Comparison of ENCODE assay signal across 18 cellular contexts in the genomic region with DNA sequence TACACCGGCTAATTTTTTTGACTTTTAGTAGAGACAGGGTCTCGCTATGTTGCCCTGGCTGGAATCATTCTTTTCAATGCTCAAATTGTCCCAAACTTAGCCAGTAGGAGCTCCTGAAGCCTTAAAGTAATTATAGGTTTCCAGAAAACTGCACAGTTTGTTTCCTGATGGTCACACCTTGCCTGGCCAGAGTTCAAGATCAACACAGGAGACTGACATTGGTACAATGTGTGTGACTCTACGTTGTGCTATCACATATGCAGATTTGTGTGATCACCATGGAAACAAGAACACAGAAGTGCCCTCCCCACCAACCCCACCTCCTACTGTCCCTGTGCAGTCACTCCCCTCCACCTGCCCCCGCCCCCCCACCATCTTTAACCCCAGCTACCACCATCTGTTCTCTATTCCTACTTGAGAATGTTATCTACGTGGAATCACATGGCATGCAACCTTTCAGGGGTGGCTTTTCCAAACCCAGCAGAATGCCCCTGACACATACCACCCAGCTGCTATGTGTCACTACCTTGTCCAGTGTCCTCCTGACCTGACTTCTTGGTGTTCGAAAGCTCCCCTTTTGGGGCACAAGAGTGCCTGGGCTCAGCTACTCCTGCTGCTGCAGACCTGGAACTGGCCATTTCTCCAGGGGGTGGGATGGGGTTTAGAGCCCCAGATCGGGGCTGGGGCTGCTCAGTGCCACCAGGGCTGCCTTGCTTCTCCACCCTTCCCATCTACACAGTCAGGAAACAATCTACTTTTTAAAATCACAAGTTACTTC. TPM values are rescaled to one million over a fixed set of nuclear protein-coding genes. Genes with fewer than 3 reads are reported as not detected.
DNase-seq lines count a peak whose midpoint lies in the region; ATAC-seq and TF ChIP-seq lines count a peak whose summit lies in the region.
"Had no signal": no experiment of that assay in that cellular context is flagged by ENCODE, and none has a peak within 500 bp of the region (broad histone marks: within the 10 kb centered on the region; RNA-seq: fewer than 3 reads in every experiment).

No MANE protein-coding gene starts in this region.

- no peaks in the 10 kb centered on the region for H3K9me3 ChIP-seq in vagina
- H3K9me3 ChIP-seq: heart left ventricle had no signal

- peaks cover 20% of the 10 kb centered on the region for H3K4me1 ChIP-seq in vagina

- H3K27me3 Mint-ChIP-seq in activated T-cell treated with anti-CD3 and anti-CD28 coated beads, Interleukin-2, amount 50 U/mL, for 4 hours (ENCODE audit: low read depth) = no peaks in the 10 kb centered on the region
- H3K27me3 Mint-ChIP-seq: activated naive CD8-positive, alpha-beta T cell treated with anti-CD3 and anti-CD28 coated beads, Interleukin-2, amount 50 U/mL, for 24 hours; naive thymus-derived CD8-positive, alpha-beta T cell; progenitor cell of endocrine pancreas had no signal

- H3K27ac ChIP-seq in coronary artery (no peak overlapping the region), substantia nigra (ENCODE audit: low read depth, low read length, poor library complexity, severe bottlenecking) (peak overlapping the region; percentile 53), vagina (no peak overlapping the region)
- H3K27ac ChIP-seq: heart left ventricle had no signal

- no peak overlapping the region for H3K4me3 Mint-ChIP-seq in activated T-cell treated with anti-CD3 and anti-CD28 coated beads, Interleukin-2, amount 50 U/mL, for 4 hours
- H3K4me3 Mint-ChIP-seq: activated naive CD8-positive, alpha-beta T cell treated with anti-CD3 and anti-CD28 coated beads, Interleukin-2, amount 50 U/mL, for 24 hours; CD8-positive, alpha-beta memory T cell; HFFc6; naive thymus-derived CD8-positive, alpha-beta T cell had no signal

- H3K27me3 ChIP-seq in vagina = no peaks in the 10 kb centered on the region
- H3K27me3 ChIP-seq: heart left ventricle had no signal

- H3K4me1 Mint-ChIP-seq in activated T-cell treated with anti-CD3 and anti-CD28 coated beads, Interleukin-2, amount 50 U/mL, for 4 hours (ENCODE audit: low read depth) = no peaks in the 10 kb centered on the region
- H3K4me1 Mint-ChIP-seq: activated naive CD8-positive, alpha-beta T cell treated with anti-CD3 and anti-CD28 coated beads, Interleukin-2, amount 50 U/mL, for 24 hours had no signal

- peaks cover 22% of the 10 kb centered on the region for H3K36me3 Mint-ChIP-seq in activated T-cell treated with anti-CD3 and anti-CD28 coated beads, Interleukin-2, amount 50 U/mL, for 4 hours (ENCODE audit: insufficient read depth)

- no peaks in the 10 kb centered on the region for H3K9me3 Mint-ChIP-seq in activated T-cell treated with anti-CD3 and anti-CD28 coated beads, Interleukin-2, amount 50 U/mL, for 4 hours
- H3K9me3 Mint-ChIP-seq: activated naive CD8-positive, alpha-beta T cell treated with anti-CD3 and anti-CD28 coated beads, Interleukin-2, amount 50 U/mL, for 24 hours; CD8-positive, alpha-beta memory T cell; HFFc6; naive thymus-derived CD8-positive, alpha-beta T cell had no signal

- no peak overlapping the region for H3K4me3 ChIP-seq in coronary artery
- no peak overlapping the region for H3K4me3 ChIP-seq in vagina
- H3K4me3 ChIP-seq: heart left ventricle had no signal

- no peak for ATAC-seq in activated T-cell treated with anti-CD3 and anti-CD28 coated beads, Interleukin-2, amount 50 U/mL, for 4 hours
- ATAC-seq in HG03039 (IDR thresholded peaks at IDR 0.05; ENCODE audit: unreplicated experiment) = no peak
- ATAC-seq: activated naive CD8-positive, alpha-beta T cell treated with anti-CD3 and anti-CD28 coated beads, Interleukin-2, amount 50 U/mL, for 24 hours; heart left ventricle; naive thymus-derived CD8-positive, alpha-beta T cell had no signal

- TF ChIP-seq CTCF in coronary artery (IDR thresholded peaks at IDR 0.05) (no peak), vagina (IDR thresholded peaks at IDR 0.05) (no peak)

- peak; percentile 4 for DNase-seq in activated T-cell treated with anti-CD3 and anti-CD28 coated beads, Interleukin-2, amount 50 U/mL, for 1 hour
- DNase-seq in activated T-cell treated with anti-CD3 and anti-CD28 coated beads, Interleukin-2, amount 50 U/mL, for 4 hours = no peak
- DNase-seq in NCI-H774 (lab: John Stamatoyannopoulos, UW) (peak; percentile 69), coronary artery (ENCODE audit: low spot score) (peak; percentile 54), substantia nigra (lab: John Stamatoyannopoulos, UW) (no peak), vagina (ENCODE audit: extremely low spot score in 2 of 2) (no peak), AG20443 (ENCODE audit: low spot score) (no peak)
- DNase-seq: activated naive CD8-positive, alpha-beta T cell treated with anti-CD3 and anti-CD28 coated beads, Interleukin-2, amount 50 U/mL, for 24 hours; CD8-positive, alpha-beta memory T cell; heart left ventricle; HFFc6; mammary epithelial cell; naive thymus-derived CD8-positive, alpha-beta T cell; NCI-H1417 treated with DMSO at 0.1 percent for 48 hours; NCI-H446 treated with DMSO at 0.1 percent for 48 hours; RPMI8226 had no signal

- intact Hi-C loops in vagina (cut with DNase I) = no loop called here

- TF ChIP-seq POLR2A in vagina (IDR thresholded peaks at IDR 0.05) = no peak

- H3K36me3 ChIP-seq in vagina = peaks cover 0 to 20% of the 10 kb centered on the region in 2 donors

RNA-seq across cellular contexts. Expression of a gene that starts 6.1 kb away (rescaled TPM):
- total RNA-seq in activated T-cell treated with anti-CD3 and anti-CD28 coated beads, Interleukin-2, amount 50 U/mL, for 4 hours = 100 to 1,000 TPM; 194 to 201 (median 199) TPM
- 108 TPM for total RNA-seq in vagina

RNA-seq across cellular contexts. Expression of a gene that starts 59.0 kb away (rescaled TPM):
- 100 to 1,000 TPM in 1 of 3 donors, 10 to 100 TPM in 2; 72.4 to 110 (median 88.1) TPM for total RNA-seq in activated T-cell treated with anti-CD3 and anti-CD28 coated beads, Interleukin-2, amount 50 U/mL, for 4 hours
- 26.0 TPM for total RNA-seq in vagina

Comparison
In these comparisons a context has a peak if more than half of its experiments do, and no peak if none do; other contexts are left out.
1. DNase-seq: peak in activated T-cell treated with anti-CD3 and anti-CD28 coated beads, Interleukin-2, amount 50 U/mL, for 1 hour (single experiment), NCI-H774 (single experiment) and coronary artery (single experiment); none in activated T-cell treated with anti-CD3 and anti-CD28 coated beads, Interleukin-2, amount 50 U/mL, for 4 hours (single experiment), substantia nigra (0 of 49), vagina (0 of 2) and AG20443 (single experiment).